12 cellular contexts compared by ENCODE assay signal in the genomic region with DNA sequence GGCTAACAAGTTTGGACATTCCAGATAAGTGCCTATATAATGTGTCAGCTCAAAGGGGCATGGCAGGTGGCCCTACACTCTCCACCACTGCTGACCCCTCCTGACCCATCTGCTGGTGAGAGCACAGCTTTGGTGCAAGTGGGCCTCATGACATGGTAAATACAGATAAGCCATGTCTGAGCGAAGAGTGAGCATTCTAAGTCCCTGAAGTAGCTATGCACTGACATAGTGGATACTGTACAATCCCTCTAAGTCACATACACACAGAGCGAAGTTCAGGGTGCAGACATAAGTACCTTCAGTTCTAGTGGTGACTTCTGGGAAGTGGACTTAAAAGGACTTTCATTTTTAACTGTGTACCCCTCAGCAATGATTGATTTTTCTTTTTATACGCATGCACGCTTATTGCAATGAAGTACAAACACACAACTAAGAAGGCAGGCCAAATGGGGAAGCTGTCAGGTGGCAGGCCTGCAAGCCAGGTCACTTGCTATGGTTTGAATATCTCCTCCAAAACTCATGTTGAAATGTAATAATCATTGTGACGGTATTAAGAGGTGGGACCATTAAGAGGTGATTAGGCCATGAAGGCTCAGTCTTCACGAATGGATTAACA. TPM values are rescaled to one million over a fixed set of nuclear protein-coding genes. Genes with fewer than 3 reads are reported as not detected.
DNase-seq lines count a peak whose midpoint lies in the region; TF ChIP-seq lines count a peak whose summit lies in the region.
"Had no signal": no experiment of that assay in that cellular context is flagged by ENCODE, and none has a peak within 500 bp of the region (broad histone marks: within the 10 kb centered on the region; RNA-seq: fewer than 3 reads in every experiment).

No MANE protein-coding gene starts in this region.

- H3K36me3 Mint-ChIP-seq in HFFc6 (ENCODE audit: low read depth) = peaks cover 27% of the 10 kb centered on the region

- peaks cover 70% of the 10 kb centered on the region for H3K4me1 ChIP-seq in effector memory CD4-positive, alpha-beta T cell (ENCODE audit: control insufficient read depth, insufficient read depth, low read length, poor library complexity, severe bottlenecking)
- H3K4me1 ChIP-seq in rectal smooth muscle tissue (ENCODE audit: control insufficient read depth, insufficient read depth, low read length) (peaks cover 15% of the 10 kb centered on the region), adrenal gland (replicated peaks in 1 of 2) (peaks cover 18 to 82% of the 10 kb centered on the region in 2 donors)

- peak overlapping the region; percentile 77 for H3K27ac ChIP-seq in effector memory CD4-positive, alpha-beta T cell (ENCODE audit: insufficient read depth, low read length, poor library complexity, severe bottlenecking)
- peak overlapping the region; percentile 77 for H3K27ac ChIP-seq in rectal smooth muscle tissue (ENCODE audit: low read depth, low read length)
- peak overlapping the region in 2 of 5 donors; percentile 62 to 66 for H3K27ac ChIP-seq in adrenal gland

- no peak overlapping the region for H3K4me3 Mint-ChIP-seq in HFFc6
- H3K4me3 Mint-ChIP-seq: endodermal cell had no signal

- no peak overlapping the region for H3K9ac ChIP-seq in rectal smooth muscle tissue (ENCODE audit: low read length)

- TF ChIP-seq CTCF in HFFc6 (IDR thresholded peaks at IDR 0.05) = no peak
- TF ChIP-seq CTCF in adrenal gland (IDR thresholded peaks at IDR 0.05) = no peak

- intact Hi-C loops in adrenal gland (cut with DNase I) = no loop called here

- DNase-seq in HFFc6 (no peak), OCI-M1 (lab: John Stamatoyannopoulos, UW) (peak; percentile 12), amygdala (lab: John Stamatoyannopoulos, UW) (no peak), adrenal gland (no peak), GOT3 (lab: John Stamatoyannopoulos, UW) (no peak)
- no peak for DNase-seq in effector memory CD4-positive, alpha-beta T cell
- DNase-seq in stimulated activated CD8-positive, alpha-beta memory T cell treated with anti-CD3 and anti-CD28 coated beads, Interleukin-4, amount 100 ng/mL, for 48 hours = no peak
- DNase-seq: DMS79 treated with DMSO at 0.1 percent for 48 hours, endodermal cell, NCI-H2227 treated with DMSO at 0.1 percent for 48 hours, nucleus accumbens had no signal

- H3K4me1 Mint-ChIP-seq in HFFc6 (ENCODE audit: low read depth) = peaks cover 48% of the 10 kb centered on the region
- H3K4me1 Mint-ChIP-seq: endodermal cell had no signal

- no peaks in the 10 kb centered on the region for H3K36me3 ChIP-seq in effector memory CD4-positive, alpha-beta T cell (ENCODE audit: control insufficient read depth, insufficient read depth, low read length)
- no peaks in the 10 kb centered on the region for H3K36me3 ChIP-seq in rectal smooth muscle tissue (ENCODE audit: control insufficient read depth, insufficient read depth, low read length)
- peaks cover 0 to 8% of the 10 kb centered on the region in 2 donors for H3K36me3 ChIP-seq in adrenal gland (replicated peaks in 1 of 2)

- WGBS in adrenal gland, 4 donors = 88 to 91% (median 89%) methylated on average over 6 of the region's 6 CpGs

- H3K27me3 ChIP-seq in effector memory CD4-positive, alpha-beta T cell (replicated peaks; ENCODE audit: control insufficient read depth, insufficient read depth, low read length, poor library complexity, severe bottlenecking) = no peaks in the 10 kb centered on the region
- H3K27me3 ChIP-seq in rectal smooth muscle tissue (ENCODE audit: control insufficient read depth, insufficient read depth, low read length) = no peaks in the 10 kb centered on the region
- H3K27me3 ChIP-seq in adrenal gland = no peaks in the 10 kb centered on the region

- H3K27ac Mint-ChIP-seq in HFFc6 = peak overlapping the region; percentile 37; the same call in 1 of the 2 replicates
- H3K27ac Mint-ChIP-seq: endodermal cell had no signal

- H3K9me3 ChIP-seq in effector memory CD4-positive, alpha-beta T cell (ENCODE audit: control insufficient read depth, low read length) = no peaks in the 10 kb centered on the region
- no peaks in the 10 kb centered on the region for H3K9me3 ChIP-seq in adrenal gland (replicated peaks in 1 of 3)

- no peak for TF ChIP-seq POLR2A in adrenal gland (IDR thresholded peaks at IDR 0.05)

- peaks cover 3% of the 10 kb centered on the region for H3K27me3 Mint-ChIP-seq in HFFc6 (ENCODE audit: insufficient read depth)

- H3K9me3 Mint-ChIP-seq in HFFc6 = no peaks in the 10 kb centered on the region
- H3K9me3 Mint-ChIP-seq: endodermal cell had no signal

- H3K4me3 ChIP-seq in effector memory CD4-positive, alpha-beta T cell (ENCODE audit: insufficient read depth, low read depth, low read length, poor library complexity, severe bottlenecking) = no peak overlapping the region
- no peak overlapping the region for H3K4me3 ChIP-seq in rectal smooth muscle tissue (ENCODE audit: low read length)
- H3K4me3 ChIP-seq in adrenal gland = no peak overlapping the region

RNA-seq across cellular contexts. Expression of gene TBC1D2B, which starts 41.5 kb away (rescaled TPM):
- 10 to 100 TPM; 34.1 to 42.5 (median 38.0) TPM for total RNA-seq in HFFc6 (2021; fragmentation: NEBNext Ultra II Directional; extraction: Animal tissue kit (Norgen Biotek cat#: 25700))
- 10 to 100 TPM; 32.4 to 95.0 (median 66.5) TPM for total RNA-seq in adrenal gland
- 10 to 100 TPM; 16.3 to 24.5 (median 18.2) TPM for polyA plus RNA-seq in adrenal gland

RNA-seq across cellular contexts. Expression of gene SH2D7, which starts 56.4 kb away (rescaled TPM):
- total RNA-seq in HFFc6 (2021; fragmentation: NEBNext Ultra II Directional; extraction: Animal tissue kit (Norgen Biotek cat#: 25700)) = not detected
- total RNA-seq in adrenal gland = not detected
- polyA plus RNA-seq in adrenal gland = not detected
- total RNA-seq: endodermal cell had no signal
